Comparison of ENCODE assay signal across 1 cellular context in genomic region chr15:23069496-23070166, GRCh38.
TF ChIP-seq lines count a peak whose summit lies in the region.

No MANE protein-coding gene starts in this region.

TF ChIP-seq in HepG2, 621 proteins besides CTCF, POLR2A, EP300 and RAD21 (continued from another document):
- TF ChIP-seq SUZ12 (IDR thresholded peaks at IDR 0.05; ENCODE audit: low read depth, low read length) (no peak), PPARG (CRISPR knock-in tag; conservative IDR thresholded peaks at IDR 0.05) (0 out of 2 replicates have a peak, but pooled peaks have one; percentile 33)
